Comparison of ENCODE assay signal across 16 cellular contexts in the genomic region with DNA sequence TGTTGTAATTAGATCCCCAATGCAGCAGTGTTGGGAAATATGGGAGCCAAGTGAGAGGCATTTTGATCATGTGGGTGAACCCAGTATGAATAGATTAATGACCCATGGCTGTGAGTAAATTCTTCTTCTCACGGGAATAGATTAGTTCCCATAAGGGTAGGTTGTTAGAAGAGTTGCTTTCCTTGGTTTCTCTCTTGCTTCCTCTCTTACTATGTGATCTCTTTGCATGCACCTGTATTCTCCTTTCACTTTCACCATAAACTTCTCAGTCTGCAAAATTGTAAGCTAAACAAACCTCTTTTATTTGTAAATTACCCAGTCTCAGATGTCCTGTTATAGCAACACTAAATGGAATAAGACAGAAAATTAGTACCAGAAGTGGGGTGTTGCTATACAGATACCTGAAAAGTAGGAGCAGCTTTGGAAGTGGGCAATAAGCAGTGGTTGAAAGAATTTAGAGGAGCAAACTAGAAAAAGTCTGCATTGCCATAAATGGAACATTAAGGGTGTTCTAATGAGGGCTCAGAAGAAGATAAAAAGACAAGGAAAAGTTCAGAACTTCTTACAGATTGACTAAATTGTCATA.
DNase-seq lines count a peak whose midpoint lies in the region; ATAC-seq and TF ChIP-seq lines count a peak whose summit lies in the region.
"Had no signal": no experiment of that assay in that cellular context is flagged by ENCODE, and none has a peak within 500 bp of the region (broad histone marks: within the 10 kb centered on the region; RNA-seq: fewer than 3 reads in every experiment).

No MANE protein-coding gene starts in this region.

- H4K20me1 ChIP-seq in smooth muscle cell (ENCODE audit: low read depth): no peaks in the 10 kb centered on the region
- H4K20me1 ChIP-seq: BLaER1 had no signal

- no peaks in the 10 kb centered on the region for H3K27me3 ChIP-seq in smooth muscle cell (ENCODE audit: low read depth)
- H3K27me3 ChIP-seq: BE2C, BLaER1 had no signal

- no peak overlapping the region for H3K27ac ChIP-seq in smooth muscle cell (ENCODE audit: low read depth)
- H3K27ac ChIP-seq: BLaER1 had no signal

- no peak for DNase-seq in smooth muscle cell (lab: John Stamatoyannopoulos, UW; ENCODE audit: unreplicated experiment)
- DNase-seq in HK-2 (ENCODE audit: unreplicated experiment): no peak
- DNase-seq: 8988T; ACHN; BE2C; C1 segment of cervical spinal cord; Caco-2; Calu3; CD4-positive, CD25-positive, alpha-beta regulatory T cell; CD8-positive, alpha-beta T cell; DMS79 treated with DMSO at 0.1 percent for 48 hours; GF-D8 had no signal

- no peaks in the 10 kb centered on the region for H3K79me2 ChIP-seq in smooth muscle cell (ENCODE audit: low read depth)

- ATAC-seq in GM21723 (IDR thresholded peaks at IDR 0.05; ENCODE audit: unreplicated experiment) (peak; percentile 62), HG03025 (IDR thresholded peaks at IDR 0.05; ENCODE audit: low FRiP score, unreplicated experiment) (peak; percentile 46), GM21360 (IDR thresholded peaks at IDR 0.05; ENCODE audit: unreplicated experiment) (no peak)
- ATAC-seq: CD8-positive, alpha-beta T cell had no signal

- no peak overlapping the region for H3K9ac ChIP-seq in smooth muscle cell (ENCODE audit: low read depth)
- H3K9ac ChIP-seq: BLaER1 had no signal

- H3K4me1 ChIP-seq in smooth muscle cell (ENCODE audit: low read depth): no peaks in the 10 kb centered on the region
- H3K4me1 ChIP-seq: BE2C, BLaER1, Caco-2 had no signal

- no peak overlapping the region for H3K4me3 ChIP-seq in smooth muscle cell
- H3K4me3 ChIP-seq: BLaER1 had no signal

- no peaks in the 10 kb centered on the region for H3K36me3 ChIP-seq in smooth muscle cell (ENCODE audit: low read depth)
- H3K36me3 ChIP-seq: BE2C, BLaER1 had no signal

- no peak for TF ChIP-seq CTCF in smooth muscle cell (IDR thresholded peaks at IDR 0.05; ENCODE audit: borderline replicate concordance, insufficient read depth, poor library complexity, severe bottlenecking)

- no peaks in the 10 kb centered on the region for H3K9me3 ChIP-seq in smooth muscle cell (replicated peaks; ENCODE audit: low read depth)
- H3K9me3 ChIP-seq: BE2C, Caco-2 had no signal

- no peak overlapping the region for H3K4me2 ChIP-seq in smooth muscle cell
- H3K4me2 ChIP-seq: BLaER1 had no signal

- H3F3A ChIP-seq in smooth muscle cell (ENCODE audit: low read depth): no peaks in the 10 kb centered on the region

- H2AFZ ChIP-seq in smooth muscle cell (ENCODE audit: low read depth): no peak overlapping the region

- 71% methylated on average over 1 of the region's 1 CpG for WGBS in smooth muscle cell (ENCODE audit: low lambda C conversion rate)
